Comparison of ENCODE assay signal across 8 cellular contexts in genomic region chr3:49120096-49120437, GRCh38. TPM values are rescaled to one million over a fixed set of nuclear protein-coding genes. Genes with fewer than 3 reads are reported as not detected.
DNase-seq lines count a peak whose midpoint lies in the region; ATAC-seq and TF ChIP-seq lines count a peak whose summit lies in the region.

No MANE protein-coding gene starts in this region.

- H3K27ac ChIP-seq in WERI-Rb-1 (peak overlapping the region; percentile 72), trophoblast cell (ENCODE audit: low read depth, low read length) (peak overlapping the region; percentile 84)

- H3K4ac ChIP-seq in trophoblast cell (ENCODE audit: low read depth, low read length): peak overlapping the region; percentile 81

- H3K18ac ChIP-seq in trophoblast cell (ENCODE audit: low read length): peak overlapping the region; percentile 90

- peak overlapping the region; percentile 94 for H4K91ac ChIP-seq in trophoblast cell (ENCODE audit: low read depth, low read length)

- no CpG with 5 or more reads among the region's 9 CpGs for WGBS in trophoblast cell (ENCODE audit: extremely low coverage, insufficient coverage, insufficient read length)

- no peak overlapping the region for H2BK12ac ChIP-seq in trophoblast cell (ENCODE audit: low read length)

- peak overlapping the region; percentile 87 for H3K27ac Mint-ChIP-seq in activated CD4-positive, alpha-beta T cell treated with anti-CD3 and anti-CD28 coated beads, Interleukin-2, amount 10 ng/mL, durations not matched to agents 24 days and 14 days

- no peak for DNase-seq in activated CD4-positive, alpha-beta T cell treated with anti-CD3 and anti-CD28 coated beads, Interleukin-2, amount 10 ng/mL, durations not matched to agents 24 days and 14 days
- DNase-seq in activated CD4-positive, alpha-beta T cell treated with anti-CD3 and anti-CD28 coated beads for 1 hour: no peak
- DNase-seq in WERI-Rb-1 (no peak), fibroblast of villous mesenchyme (ENCODE audit: low read depth) (no peak), trophoblast cell (no peak), T1000 (lab: John Stamatoyannopoulos, UW) (no peak), DMS153 (lab: John Stamatoyannopoulos, UW) (no peak)

- H3K23ac ChIP-seq in trophoblast cell (ENCODE audit: low read length): no peak overlapping the region

- ATAC-seq in GM21717 (IDR thresholded peaks at IDR 0.05; ENCODE audit: unreplicated experiment): no peak

- H3K36me3 Mint-ChIP-seq in activated CD4-positive, alpha-beta T cell treated with anti-CD3 and anti-CD28 coated beads, Interleukin-2, amount 10 ng/mL, durations not matched to agents 24 days and 14 days (ENCODE audit: low read depth): peaks cover 32% of the 10 kb centered on the region

- H3K4me3 ChIP-seq in WERI-Rb-1 (ENCODE audit: low read depth, low read length) (peak overlapping the region; percentile 67), fibroblast of villous mesenchyme (ENCODE audit: low read depth, low read length) (peak overlapping the region; percentile 94), trophoblast cell (ENCODE audit: low read depth, low read length) (peak overlapping the region; percentile 95)

- peak overlapping the region; percentile 93 for H3K4me2 ChIP-seq in trophoblast cell (ENCODE audit: low read length)

- peak overlapping the region; percentile 46 for H2BK120ac ChIP-seq in trophoblast cell (ENCODE audit: insufficient read depth, low read length, poor library complexity)

- H3K4me1 Mint-ChIP-seq in activated CD4-positive, alpha-beta T cell treated with anti-CD3 and anti-CD28 coated beads, Interleukin-2, amount 10 ng/mL, durations not matched to agents 24 days and 14 days: peaks cover 8% of the 10 kb centered on the region

- H2BK5ac ChIP-seq in trophoblast cell (ENCODE audit: low read depth, low read length, poor library complexity): peak overlapping the region; percentile 33

- H3K27me3 Mint-ChIP-seq in activated CD4-positive, alpha-beta T cell treated with anti-CD3 and anti-CD28 coated beads, Interleukin-2, amount 10 ng/mL, durations not matched to agents 24 days and 14 days: no peaks in the 10 kb centered on the region

- H3K36me3 ChIP-seq in WERI-Rb-1: peaks cover 58% of the 10 kb centered on the region
- H3K36me3 ChIP-seq in trophoblast cell (ENCODE audit: control insufficient read depth in 1 of 2, insufficient read depth in 2 of 2, low read length in 2 of 2): peaks cover 73 to 77% of the 10 kb centered on the region in 2 experiments

- peak overlapping the region; percentile 89 for H4K8ac ChIP-seq in trophoblast cell (ENCODE audit: low read depth, low read length)

- H2AK5ac ChIP-seq in trophoblast cell (ENCODE audit: low read length): peak overlapping the region; percentile 76

- no peaks in the 10 kb centered on the region for H3K27me3 ChIP-seq in WERI-Rb-1 (ENCODE audit: insufficient read depth, low read depth, severe bottlenecking)
- no peaks in the 10 kb centered on the region for H3K27me3 ChIP-seq in trophoblast cell (ENCODE audit: insufficient read depth, low read length)

- TF ChIP-seq CTCF in WERI-Rb-1 (IDR thresholded peaks at IDR 0.05; ENCODE audit: low read depth, low read length) (no peak), fibroblast of villous mesenchyme (IDR thresholded peaks at IDR 0.05; ENCODE audit: insufficient read depth, low read depth, low read length) (no peak)

- no peaks in the 10 kb centered on the region for H3K9me3 Mint-ChIP-seq in activated CD4-positive, alpha-beta T cell treated with anti-CD3 and anti-CD28 coated beads, Interleukin-2, amount 10 ng/mL, durations not matched to agents 24 days and 14 days

- H3K9me3 ChIP-seq in WERI-Rb-1 (ENCODE audit: severe bottlenecking) (no peaks in the 10 kb centered on the region), trophoblast cell (ENCODE audit: insufficient read depth, low read depth, low read length) (peaks cover 3% of the 10 kb centered on the region)

- peaks cover 6% of the 10 kb centered on the region for H3K79me2 ChIP-seq in trophoblast cell (ENCODE audit: control insufficient read depth, insufficient read depth, low read length, poor library complexity)

- peak overlapping the region; percentile 91 for H3K9ac ChIP-seq in trophoblast cell (ENCODE audit: low read length)

- H2AFZ ChIP-seq in trophoblast cell (ENCODE audit: insufficient read depth, low read length, poor library complexity): peak overlapping the region; percentile 89

- H3K14ac ChIP-seq in trophoblast cell (ENCODE audit: low read length): peak overlapping the region; percentile 88

- H4K12ac ChIP-seq in trophoblast cell (ENCODE audit: low read depth, low read length): peak overlapping the region; percentile 68

- peaks cover 6 to 7% of the 10 kb centered on the region in 2 experiments for H3K4me1 ChIP-seq in trophoblast cell (ENCODE audit: control insufficient read depth in 1 of 2, insufficient read depth in 2 of 2, low read length in 2 of 2)

- peaks cover 5% of the 10 kb centered on the region for H3K79me1 ChIP-seq in trophoblast cell (ENCODE audit: low read length)

- H3K4me3 Mint-ChIP-seq in activated CD4-positive, alpha-beta T cell treated with anti-CD3 and anti-CD28 coated beads, Interleukin-2, amount 10 ng/mL, durations not matched to agents 24 days and 14 days: peak overlapping the region; percentile 91

- intact Hi-C loops in activated CD4-positive, alpha-beta T cell treated with anti-CD3 and anti-CD28 coated beads, Interleukin-2, amount 10 ng/mL, durations not matched to agents 24 days and 14 days (cut with micrococcal nuclease): loop anchor here (1.0 kb wide), 3 partner anchors 16 to 51 kb away; partner anchors contain the start of genes KLHDC8B, QARS1 and QRICH1

RNA-seq across cellular contexts. Expression of gene USP19, which starts 0.6 kb away (rescaled TPM):
- 57.2 and 64.9 TPM in 2 replicates for total RNA-seq in activated CD4-positive, alpha-beta T cell treated with anti-CD3 and anti-CD28 coated beads, Interleukin-2, amount 10 ng/mL, durations not matched to agents 24 days and 14 days
- 30.3 and 36.3 TPM in 2 replicates for total RNA-seq in fibroblast of villous mesenchyme
- polyA plus RNA-seq in trophoblast cell (2013): 22.0 and 22.9 TPM in 2 replicates

RNA-seq across cellular contexts. Expression of gene LAMB2, which starts 12.8 kb away (rescaled TPM):
- not detected in 2 replicates for total RNA-seq in activated CD4-positive, alpha-beta T cell treated with anti-CD3 and anti-CD28 coated beads, Interleukin-2, amount 10 ng/mL, durations not matched to agents 24 days and 14 days
- 369 and 378 TPM in 2 replicates for total RNA-seq in fibroblast of villous mesenchyme
- 164 and 173 TPM in 2 replicates for polyA plus RNA-seq in trophoblast cell (2013)

RNA-seq across cellular contexts. Expression of gene QARS1, which starts 15.5 kb away (rescaled TPM):
- total RNA-seq in activated CD4-positive, alpha-beta T cell treated with anti-CD3 and anti-CD28 coated beads, Interleukin-2, amount 10 ng/mL, durations not matched to agents 24 days and 14 days: 188 and 192 TPM in 2 replicates
- total RNA-seq in fibroblast of villous mesenchyme: 215 and 302 TPM in 2 replicates
- 390 and 404 TPM in 2 replicates for polyA plus RNA-seq in trophoblast cell (2013)

RNA-seq across cellular contexts. Expression of gene QRICH1, which starts 26.2 kb away (rescaled TPM):
- 138 and 152 TPM in 2 replicates for total RNA-seq in activated CD4-positive, alpha-beta T cell treated with anti-CD3 and anti-CD28 coated beads, Interleukin-2, amount 10 ng/mL, durations not matched to agents 24 days and 14 days
- 181 and 188 TPM in 2 replicates for total RNA-seq in fibroblast of villous mesenchyme
- 118 and 121 TPM in 2 replicates for polyA plus RNA-seq in trophoblast cell (2013)

RNA-seq across cellular contexts. Expression of gene CCDC71, which starts 46.1 kb away (rescaled TPM):
- total RNA-seq in activated CD4-positive, alpha-beta T cell treated with anti-CD3 and anti-CD28 coated beads, Interleukin-2, amount 10 ng/mL, durations not matched to agents 24 days and 14 days: 25.7 and 26.7 TPM in 2 replicates
- 22.9 and 24.2 TPM in 2 replicates for total RNA-seq in fibroblast of villous mesenchyme
- polyA plus RNA-seq in trophoblast cell (2013): 13.2 and 13.6 TPM in 2 replicates

Comparison
In these comparisons a context has a peak if more than half of its experiments do, and no peak if none do; other contexts are left out.
1. RNA of gene LAMB2, which starts 12.8 kb away (total RNA-seq): 369 to 378 TPM in fibroblast of villous mesenchyme; not detected in activated CD4-positive, alpha-beta T cell treated with anti-CD3 and anti-CD28 coated beads, Interleukin-2, amount 10 ng/mL, durations not matched to agents 24 days and 14 days; every median in the first group is over 100 times any median in the second.
2. Peak in every context shown above with its lines, with median percentiles within 50 percentile points of each other: H3K4me3 ChIP-seq.